Comparison of ENCODE assay signal across 14 cellular contexts in the genomic region with DNA sequence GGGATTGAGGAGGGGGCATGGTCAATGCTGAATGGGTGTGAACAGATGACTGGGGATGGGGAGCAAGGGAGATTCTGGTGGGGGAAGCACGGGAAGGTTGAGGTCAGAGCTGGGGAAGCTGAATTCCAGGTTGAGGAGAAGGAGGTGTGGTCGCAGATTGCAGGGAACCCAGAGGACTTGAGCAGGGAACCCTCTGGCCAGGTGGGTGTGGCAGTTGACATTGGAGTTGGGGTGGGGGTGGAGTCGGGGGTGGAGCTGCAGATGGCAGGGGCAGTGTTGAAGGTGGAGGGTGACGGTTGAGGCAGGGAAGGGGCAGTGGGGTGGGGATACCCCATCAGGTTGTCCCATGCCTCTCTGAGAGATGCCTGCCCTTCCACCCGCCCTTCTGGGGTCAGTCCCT.
A peak's percentile ranks its signal among the peaks of the same experiment; 100 is the strongest.
DNase-seq lines count a peak whose midpoint lies in the region; ATAC-seq and TF ChIP-seq lines count a peak whose summit lies in the region.
"Had no signal": no experiment of that assay in that cellular context is flagged by ENCODE, and none has a peak within 500 bp of the region (broad histone marks: within the 10 kb centered on the region; RNA-seq: fewer than 3 reads in every experiment).

No MANE protein-coding gene starts in this region.

- no peaks in the 10 kb centered on the region for H4K20me1 ChIP-seq in H9 (ENCODE audit: control insufficient read depth, insufficient read depth, insufficient read length)
- H4K20me1 ChIP-seq in neural progenitor cell (ENCODE audit: low read depth), result no peaks in the 10 kb centered on the region

- H3K36me3 Mint-ChIP-seq in H9 (ENCODE audit: insufficient read depth in 1 of 3, low read depth in 3 of 3), result peaks cover 0 to 8% (median 0%) of the 10 kb centered on the region in 3 experiments; a peak in 2 of 7 replicates
- no peaks in the 10 kb centered on the region for H3K36me3 Mint-ChIP-seq in neural progenitor cell
- H3K36me3 Mint-ChIP-seq: CD4-positive, alpha-beta memory T cell had no signal

- no peak overlapping the region for H4K5ac ChIP-seq in H9 (ENCODE audit: insufficient read length, low read depth, low read length)

- CTCF ChIA-PET in HEK293 (lab: Yijun Ruan, JAX), result interaction anchor here (0.7 to 1.0 kb wide), 3 partner anchors 63 to 272 kb away, joined by 3 to 4 read pairs (median 3); no protein-coding TSS in a partner anchor

- H2BK15ac ChIP-seq in H9 (ENCODE audit: low read depth, low read length), result no peak overlapping the region

- no peak overlapping the region for H2BK120ac ChIP-seq in H9 (ENCODE audit: low read depth, low read length, poor library complexity, severe bottlenecking)

- H3K4me3 Mint-ChIP-seq in H9, result no peak overlapping the region
- no peak overlapping the region for H3K4me3 Mint-ChIP-seq in neural progenitor cell

- no peak overlapping the region for H3K56ac ChIP-seq in H9 (ENCODE audit: insufficient read length, low read depth, low read length)

- H2BK12ac ChIP-seq in H9 (ENCODE audit: insufficient read length, low read depth, low read length), result no peak overlapping the region

- H2AK5ac ChIP-seq in H9 (ENCODE audit: insufficient read length, low read length), result no peak overlapping the region

- no peak overlapping the region for H3K4me3 ChIP-seq in HEK293 (ENCODE audit: low read depth, low read length)
- no peak overlapping the region for H3K4me3 ChIP-seq in neural progenitor cell

- H3K9me3 Mint-ChIP-seq in H9 (peaks cover 12 to 88% of the 10 kb centered on the region in 2 experiments), neural progenitor cell (peaks cover 4% of the 10 kb centered on the region)

- H3K27me3 Mint-ChIP-seq in H9 (ENCODE audit: low read depth) (peaks cover 4% of the 10 kb centered on the region; the same call in 1 of the 2 replicates), neural progenitor cell (ENCODE audit: insufficient read depth, low read depth) (peaks cover 11% of the 10 kb centered on the region)

- H3K4me1 ChIP-seq in H9 (ENCODE audit: insufficient read depth, low read length) (no peaks in the 10 kb centered on the region), HEK293 (ENCODE audit: control insufficient read depth, insufficient read depth, low read length) (no peaks in the 10 kb centered on the region), neural progenitor cell (no peaks in the 10 kb centered on the region)

- H2BK5ac ChIP-seq in H9 (ENCODE audit: insufficient read length, low read length), result no peak overlapping the region

- H3K27me3 ChIP-seq in H9 (ENCODE audit: insufficient read depth, low read length) (no peaks in the 10 kb centered on the region), neural progenitor cell (peaks cover 37% of the 10 kb centered on the region)

- H3K36me3 ChIP-seq in HEK293 (ENCODE audit: control insufficient read depth in 2 of 2, insufficient read depth in 1 of 2, low read length in 2 of 2), result no peaks in the 10 kb centered on the region
- H3K36me3 ChIP-seq in neural progenitor cell, result no peaks in the 10 kb centered on the region

- no peak overlapping the region for H3K14ac ChIP-seq in H9 (ENCODE audit: insufficient read depth, low read length)

- H3K79me1 ChIP-seq in H9 (ENCODE audit: insufficient read depth, low read depth, low read length, poor library complexity, severe bottlenecking), result no peaks in the 10 kb centered on the region

- ATAC-seq in GM19035 (IDR thresholded peaks at IDR 0.05; ENCODE audit: unreplicated experiment), result no peak
- ATAC-seq in HG03432 (IDR thresholded peaks at IDR 0.05; ENCODE audit: unreplicated experiment), result no peak

- H3K79me2 ChIP-seq in H9 (ENCODE audit: insufficient read depth, low read length) (no peaks in the 10 kb centered on the region), neural progenitor cell (ENCODE audit: low read depth) (no peaks in the 10 kb centered on the region)

- no peaks in the 10 kb centered on the region for H3F3A ChIP-seq in neural progenitor cell (ENCODE audit: low read depth)

- no CpG with 5 or more reads among the region's 5 CpGs for WGBS in H9 (ENCODE audit: extremely low coverage, insufficient read length, low lambda C conversion rate)

- H3K9me3 ChIP-seq in H9 (ENCODE audit: control insufficient read depth, low read depth, low read length) (no peaks in the 10 kb centered on the region), HEK293 (ENCODE audit: control insufficient read depth, insufficient read depth, low read depth, low read length) (no peaks in the 10 kb centered on the region), neural progenitor cell (ENCODE audit: low read depth) (no peaks in the 10 kb centered on the region)

- peaks cover 3% of the 10 kb centered on the region for H3K23me2 ChIP-seq in H9 (ENCODE audit: insufficient read length, low read depth, low read length, poor library complexity, severe bottlenecking)

- H3K9ac ChIP-seq in H9 (ENCODE audit: extremely low read depth, insufficient read length, low read length) (no peak overlapping the region), neural progenitor cell (no peak overlapping the region)

- DNase-seq in H9, result peak; percentile 29
- DNase-seq in neural progenitor cell (ENCODE audit: low spot score), result no peak
- DNase-seq in activated CD4-positive, CD25-positive, alpha-beta regulatory T cell (lab: John Stamatoyannopoulos, UW), result no peak
- DNase-seq: C1 segment of cervical spinal cord; Calu3; CD4-positive, alpha-beta memory T cell; COR-L47; DMS79 treated with DMSO at 0.1 percent for 48 hours; GF-D8; GOT3; HCEC 1CT had no signal

- H3K18ac ChIP-seq in H9 (ENCODE audit: insufficient read length, low read depth, low read length), result no peak overlapping the region

- no peak overlapping the region for H3K27ac ChIP-seq in H9 (ENCODE audit: insufficient read length, low read depth, low read length)
- no peak overlapping the region for H3K27ac ChIP-seq in HEK293 (ENCODE audit: extremely low read depth, low read depth, low read length)
- no peak overlapping the region for H3K27ac ChIP-seq in neural progenitor cell

- no peak overlapping the region for H2BK20ac ChIP-seq in H9 (ENCODE audit: low read depth, low read length, poor library complexity, severe bottlenecking)

- POLR2A ChIA-PET in HEK293 (lab: Yijun Ruan, JAX), result interaction anchor here (1.3 kb wide), 1 partner anchor 101 kb away, joined by 4 read pairs; a partner anchor contains a TSS

- H3K23ac ChIP-seq in H9 (ENCODE audit: insufficient read length, low read depth, low read length), result no peak overlapping the region

- no peak overlapping the region for H4K8ac ChIP-seq in H9 (replicated peaks; ENCODE audit: insufficient read length, low read depth, low read length)

- H3K4ac ChIP-seq in H9 (ENCODE audit: low read depth, low read length), result no peak overlapping the region

- H3T11ph ChIP-seq in H9 (ENCODE audit: low read length), result no peak overlapping the region

- H3K4me1 Mint-ChIP-seq in H9 (no peaks in the 10 kb centered on the region), neural progenitor cell (no peaks in the 10 kb centered on the region)

- H4K91ac ChIP-seq in H9 (ENCODE audit: insufficient read length, low read depth, low read length), result no peak overlapping the region

- H2AFZ ChIP-seq in H9 (ENCODE audit: low read length) (no peak overlapping the region), neural progenitor cell (replicated peaks) (no peak overlapping the region)

- no peak overlapping the region for H3K4me2 ChIP-seq in H9 (ENCODE audit: insufficient read depth, insufficient read length, low read length)
- no peak overlapping the region for H3K4me2 ChIP-seq in neural progenitor cell

- no peak overlapping the region; a peak in 1 of 7 replicates for H3K27ac Mint-ChIP-seq in H9
- H3K27ac Mint-ChIP-seq in neural progenitor cell, result peak overlapping the region; percentile 42
- H3K27ac Mint-ChIP-seq: CD4-positive, alpha-beta memory T cell had no signal

- TF ChIP-seq CTCF in H9 (conservative IDR thresholded peaks at IDR 0.05) (no peak), HEK293 (tag by site-specific recombination; IDR thresholded peaks at IDR 0.05) (no peak), neural progenitor cell (IDR thresholded peaks at IDR 0.05) (no peak)

TF ChIP-seq in HEK293, 187 proteins besides CTCF, POLR2A, EP300 and RAD21:
- TF ChIP-seq, protein P1, sequence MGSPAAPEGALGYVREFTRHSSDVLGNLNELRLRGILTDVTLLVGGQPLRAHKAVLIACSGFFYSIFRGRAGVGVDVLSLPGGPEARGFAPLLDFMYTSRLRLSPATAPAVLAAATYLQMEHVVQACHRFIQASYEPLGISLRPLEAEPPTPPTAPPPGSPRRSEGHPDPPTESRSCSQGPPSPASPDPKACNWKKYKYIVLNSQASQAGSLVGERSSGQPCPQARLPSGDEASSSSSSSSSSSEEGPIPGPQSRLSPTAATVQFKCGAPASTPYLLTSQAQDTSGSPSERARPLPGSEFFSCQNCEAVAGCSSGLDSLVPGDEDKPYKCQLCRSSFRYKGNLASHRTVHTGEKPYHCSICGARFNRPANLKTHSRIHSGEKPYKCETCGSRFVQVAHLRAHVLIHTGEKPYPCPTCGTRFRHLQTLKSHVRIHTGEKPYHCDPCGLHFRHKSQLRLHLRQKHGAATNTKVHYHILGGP (tag by site-specific recombination; IDR thresholded peaks at IDR 0.05), result no peak
- TF ChIP-seq KLF8 (tag by site-specific recombination; IDR thresholded peaks at IDR 0.05) (0 out of 2 replicates have a peak, but pooled peaks have one; percentile 24), ZNF37A (tag by site-specific recombination; IDR thresholded peaks at IDR 0.05) (no peak), KLF1 (tag by site-specific recombination; IDR thresholded peaks at IDR 0.05) (peak; percentile 80), KLF9 (tag by site-specific recombination; IDR thresholded peaks at IDR 0.05; ENCODE audit: low read depth) (peak; percentile 73)
